1 cellular context compared by ENCODE assay signal in genomic region chr17:38824899-38825761, GRCh38.
TF ChIP-seq lines count a peak whose summit lies in the region.

Gene CWC25 (minus strand): TSS chr17:38825321. CDS start chr17:38825183, 138 bp downstream.

TF ChIP-seq in HepG2, 621 proteins besides CTCF, POLR2A, EP300 and RAD21 (continued from another document and continues in another):
- TF ChIP-seq NFIB (CRISPR knock-in tag; IDR thresholded peaks at IDR 0.05; ENCODE audit: borderline replicate concordance) (no peak), CBX2 (IDR thresholded peaks at IDR 0.05; ENCODE audit: low read depth, low read length) (no peak), CBX2 (CRISPR knock-in tag; IDR thresholded peaks at IDR 0.05; ENCODE audit: low read depth) (no peak), HDAC1 (CRISPR knock-in tag; IDR thresholded peaks at IDR 0.05) (peak; percentile 99), ZNF773 (CRISPR knock-in tag; IDR thresholded peaks at IDR 0.05; ENCODE audit: borderline replicate concordance) (no peak), SOX5 (CRISPR knock-in tag; IDR thresholded peaks at IDR 0.05; ENCODE audit: borderline replicate concordance) (peak; percentile 73), ZNF674 (CRISPR knock-in tag; IDR thresholded peaks at IDR 0.05; ENCODE audit: low read depth) (no peak), SRSF4 (IDR thresholded peaks at IDR 0.05; ENCODE audit: low read depth, low read length, poor library complexity, severe bottlenecking) (no peak), BRF2 (CRISPR knock-in tag; IDR thresholded peaks at IDR 0.05) (no peak), ZNF703 (CRISPR knock-in tag; IDR thresholded peaks at IDR 0.05; ENCODE audit: borderline replicate concordance) (peak; percentile 89), RFX3 (CRISPR knock-in tag; IDR thresholded peaks at IDR 0.05) (peak; percentile 67), ATF6 (CRISPR knock-in tag; conservative IDR thresholded peaks at IDR 0.05) (peak; percentile 69), SMARCE1 (IDR thresholded peaks at IDR 0.05; ENCODE audit: borderline replicate concordance) (no peak), KLF6 (CRISPR knock-in tag; IDR thresholded peaks at IDR 0.05) (peak; percentile 96), FOXK1 (CRISPR knock-in tag; IDR thresholded peaks at IDR 0.05; ENCODE audit: borderline replicate concordance, low read depth) (peak; percentile 99), ZNF546 (CRISPR knock-in tag; conservative IDR thresholded peaks at IDR 0.05) (peak; percentile 38; the same call in 1 of the 2 replicates), MYNN (CRISPR knock-in tag; IDR thresholded peaks at IDR 0.05; ENCODE audit: low read depth) (peak; percentile 29; the same call in 1 of the 2 replicates), HNRNPUL1 (IDR thresholded peaks at IDR 0.05; ENCODE audit: low read depth, low read length) (no peak), SIX4 (CRISPR knock-in tag; IDR thresholded peaks at IDR 0.05) (peak; percentile 91), SUZ12 (IDR thresholded peaks at IDR 0.05; ENCODE audit: low read depth, low read length) (no peak), ARNT (IDR thresholded peaks at IDR 0.05) (no peak), USF2 (IDR thresholded peaks at IDR 0.05; ENCODE audit: low read depth, low read length) (no peak), USF2 (CRISPR knock-in tag; IDR thresholded peaks at IDR 0.05; ENCODE audit: borderline replicate concordance) (peak; percentile 39; the same call in 1 of the 2 replicates), ZNF574 (CRISPR knock-in tag; IDR thresholded peaks at IDR 0.05) (peak; percentile 97), SYNCRIP (IDR thresholded peaks at IDR 0.05; ENCODE audit: insufficient read depth, low read depth, low read length) (no peak), ZNF564 (CRISPR knock-in tag; IDR thresholded peaks at IDR 0.05) (peak; percentile 36; the same call in 1 of the 2 replicates), SMAD1 (CRISPR knock-in tag; IDR thresholded peaks at IDR 0.05; ENCODE audit: borderline replicate concordance, low read depth) (peak; percentile 94; the same call in 1 of the 2 replicates), CBFB (CRISPR knock-in tag; IDR thresholded peaks at IDR 0.05) (peak; percentile 97), ZNF18 (CRISPR knock-in tag; IDR thresholded peaks at IDR 0.05; ENCODE audit: insufficient replicate concordance) (peak; percentile 95), BRCA1 (CRISPR knock-in tag; IDR thresholded peaks at IDR 0.05) (no peak), RXRB (CRISPR knock-in tag; IDR thresholded peaks at IDR 0.05; ENCODE audit: borderline replicate concordance) (peak; percentile 89), KDM4B (CRISPR knock-in tag; IDR thresholded peaks at IDR 0.05) (peak; percentile 86), MIER2 (CRISPR knock-in tag; IDR thresholded peaks at IDR 0.05) (peak; percentile 60), JDP2 (CRISPR knock-in tag; IDR thresholded peaks at IDR 0.05; ENCODE audit: borderline replicate concordance) (no peak), UBTF (CRISPR knock-in tag; IDR thresholded peaks at IDR 0.05) (peak; percentile 60), MEF2D (CRISPR knock-in tag; IDR thresholded peaks at IDR 0.05) (peak; percentile 95), TBX2 (CRISPR knock-in tag; IDR thresholded peaks at IDR 0.05; ENCODE audit: borderline replicate concordance) (peak; percentile 85), FOXK2 (IDR thresholded peaks at IDR 0.05) (no peak; the same call in none of the 2 replicates), RFX1 (IDR thresholded peaks at IDR 0.05) (peak; percentile 75), TEAD3 (CRISPR knock-in tag; optimal IDR thresholded peaks at IDR 0.05; ENCODE audit: borderline replicate concordance) (peak; percentile 73), ARID5B (CRISPR knock-in tag; IDR thresholded peaks at IDR 0.05) (peak; percentile 68)
